1 cellular context compared by ENCODE assay signal in the genomic region with DNA sequence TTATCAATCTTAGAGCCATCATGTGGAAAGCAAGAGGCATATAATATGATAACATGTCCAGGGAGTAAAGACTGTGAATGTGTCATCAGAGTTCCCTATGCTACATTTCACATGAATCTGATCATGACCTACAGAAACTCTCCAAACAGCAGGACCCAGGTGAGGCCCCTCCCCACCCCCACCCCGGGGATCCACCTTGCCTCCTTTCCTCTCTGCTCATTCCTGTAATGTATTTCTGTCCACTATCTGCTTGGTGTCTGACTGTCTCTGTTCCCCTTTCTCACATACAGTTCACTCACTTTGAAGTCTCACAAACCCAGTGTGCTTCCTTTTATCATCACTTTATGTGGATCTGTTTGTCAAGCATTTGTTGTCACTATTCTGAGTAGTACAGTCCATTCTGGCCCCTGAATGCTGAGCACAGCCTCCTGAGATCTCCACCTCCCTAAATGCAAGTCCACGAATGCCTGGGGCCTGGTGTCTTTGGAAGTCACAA.
TF ChIP-seq lines count a peak whose summit lies in the region.

No MANE protein-coding gene starts in this region.

TF ChIP-seq in WTC11, 78 proteins besides CTCF, POLR2A, EP300 and RAD21 (continued from another document):
- TF ChIP-seq, protein P1, sequence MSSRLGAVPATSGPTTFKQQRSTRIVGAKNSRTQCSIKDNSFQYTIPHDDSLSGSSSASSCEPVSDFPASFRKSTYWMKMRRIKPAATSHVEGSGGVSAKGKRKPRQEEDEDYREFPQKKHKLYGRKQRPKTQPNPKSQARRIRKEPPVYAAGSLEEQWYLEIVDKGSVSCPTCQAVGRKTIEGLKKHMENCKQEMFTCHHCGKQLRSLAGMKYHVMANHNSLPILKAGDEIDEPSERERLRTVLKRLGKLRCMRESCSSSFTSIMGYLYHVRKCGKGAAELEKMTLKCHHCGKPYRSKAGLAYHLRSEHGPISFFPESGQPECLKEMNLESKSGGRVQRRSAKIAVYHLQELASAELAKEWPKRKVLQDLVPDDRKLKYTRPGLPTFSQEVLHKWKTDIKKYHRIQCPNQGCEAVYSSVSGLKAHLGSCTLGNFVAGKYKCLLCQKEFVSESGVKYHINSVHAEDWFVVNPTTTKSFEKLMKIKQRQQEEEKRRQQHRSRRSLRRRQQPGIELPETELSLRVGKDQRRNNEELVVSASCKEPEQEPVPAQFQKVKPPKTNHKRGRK (CRISPR knock-in tag; IDR thresholded peaks at IDR 0.05; ENCODE audit: borderline replicate concordance): no peak
- TF ChIP-seq TEAD1 (CRISPR knock-in tag; IDR thresholded peaks at IDR 0.05) (no peak), SP1 (CRISPR knock-in tag; conservative IDR thresholded peaks at IDR 0.05) (no peak)
